Comparison of ENCODE assay signal across 12 cellular contexts in genomic region chr22:37281646-37282384, GRCh38. TPM values are rescaled to one million over a fixed set of nuclear protein-coding genes. Genes with fewer than 3 reads are reported as not detected.
DNase-seq lines count a peak whose midpoint lies in the region; ATAC-seq, FAIRE-seq and TF ChIP-seq lines count a peak whose summit lies in the region.
"Had no signal": no experiment of that assay in that cellular context is flagged by ENCODE, and none has a peak within 500 bp of the region (broad histone marks: within the 10 kb centered on the region; RNA-seq: fewer than 3 reads in every experiment).

No MANE protein-coding gene starts in this region.

- WGBS in H1 (ENCODE audit: extremely low coverage in 1 of 2, insufficient coverage in 1 of 2, insufficient read length in 1 of 2, insufficient replicate concordance in 2 of 2, low coverage in 1 of 2, low lambda C conversion rate in 2 of 2, missing lambda C conversion rate in 1 of 2), 2 experiments: 87% methylated on average over 12 of the region's 12 CpGs; no CpG with 5 or more reads in 1 of the 2 experiments

- CTCF ChIA-PET in H1 (lab: Charles Lee; ENCODE audit: partially characterized antibody): interaction anchor here (0.9 to 4.7 kb wide), 6 partner anchors 9 to 44 kb away, joined by 3 to 32 read pairs (median 6); no protein-coding TSS in a partner anchor

- H3K79me1 ChIP-seq in H1 (ENCODE audit: low read depth, low read length): no peaks in the 10 kb centered on the region

- POLR2A ChIA-PET in H1 (lab: Charles Lee; ENCODE audit: partially characterized antibody): no interaction called here

- no peak overlapping the region for H2BK5ac ChIP-seq in H1 (ENCODE audit: low read depth, low read length)

- H3K23ac ChIP-seq in H1 (ENCODE audit: insufficient read length): no peak overlapping the region

- no peak overlapping the region for H3K14ac ChIP-seq in H1 (ENCODE audit: insufficient read length)

- H2AK5ac ChIP-seq in H1 (ENCODE audit: low read depth, low read length): no peak overlapping the region

- no peak overlapping the region for H3K4me2 ChIP-seq in H1 (ENCODE audit: insufficient read depth in 1 of 2, low read depth in 2 of 2, low read length in 2 of 2)

- peaks cover 0 to 15% (median 4%) of the 10 kb centered on the region in 4 experiments; a peak in 4 of 7 replicates for H3K4me1 ChIP-seq in H1 (replicated peaks in 1 of 4; ENCODE audit: control insufficient read depth in 3 of 4, insufficient read depth in 4 of 4, low read length in 3 of 4)
- H3K4me1 ChIP-seq in subcutaneous abdominal adipose tissue (ENCODE audit: control insufficient read depth in 5 of 5, insufficient read depth in 5 of 5, low read length in 5 of 5): peaks cover 0 to 40% (median 7%) of the 10 kb centered on the region in 5 donors

- H3K18ac ChIP-seq in H1 (ENCODE audit: extremely low read depth, low read length): no peak overlapping the region

- H2BK120ac ChIP-seq in H1 (replicated peaks; ENCODE audit: low read depth, low read length): no peak overlapping the region

- H3K36me3 ChIP-seq in H1 (ENCODE audit: control insufficient read depth in 2 of 4, insufficient read depth in 4 of 4, low read length in 3 of 4): no peaks in the 10 kb centered on the region
- peaks cover 0 to 2% (median 0%) of the 10 kb centered on the region in 5 donors for H3K36me3 ChIP-seq in subcutaneous abdominal adipose tissue (ENCODE audit: control insufficient read depth in 5 of 5, insufficient read depth in 5 of 5, low read length in 5 of 5)

- H2BK20ac ChIP-seq in H1 (ENCODE audit: low read length): no peak overlapping the region

- no peak overlapping the region for H4K8ac ChIP-seq in H1 (ENCODE audit: extremely low read depth, insufficient read depth, low read length)

- no peak overlapping the region for H4K91ac ChIP-seq in H1 (replicated peaks; ENCODE audit: insufficient read length, low read length)

- H3K9ac ChIP-seq in H1 (replicated peaks in 1 of 4; ENCODE audit: extremely low read depth in 1 of 4, low read depth in 3 of 4, low read length in 3 of 4): no peak overlapping the region
- no peak overlapping the region for H3K9ac ChIP-seq in subcutaneous abdominal adipose tissue (ENCODE audit: low read length in 5 of 5)

- no peak for TF ChIP-seq CTCF in H1 (IDR thresholded peaks at IDR 0.05; ENCODE audit: control extremely low read depth in 1 of 3, insufficient read depth in 1 of 3, low read depth in 1 of 3, low read length in 3 of 3)

- TF ChIP-seq EP300 in H1 (IDR thresholded peaks at IDR 0.05; ENCODE audit: borderline replicate concordance in 1 of 2, low read depth in 2 of 2, low read length in 2 of 2): no peak

- no peak for FAIRE-seq in RCC 7860 (lab: Jason Lieb, UNC)
- no peak for FAIRE-seq in H1 (lab: Jason Lieb, UNC)
- FAIRE-seq: colon had no signal

- H3K56ac ChIP-seq in H1 (replicated peaks; ENCODE audit: insufficient read length, low read depth, low read length): no peak overlapping the region

- no peak overlapping the region for H3K4ac ChIP-seq in H1 (replicated peaks; ENCODE audit: insufficient read length, low read depth, low read length)

- DNase-seq in activated naive CD4-positive, alpha-beta T cell treated with Interleukin-2 at 50 U/mL for 16 hours: peak; percentile 37
- no peak for DNase-seq in activated naive CD4-positive, alpha-beta T cell treated with anti-CD3 and anti-CD28 coated beads, Interleukin-2, amount 50 U/mL, for 16 hours
- peak; percentile 48 for DNase-seq in RCC 7860 (ENCODE audit: low spot score)
- DNase-seq in H1 (ENCODE audit: low read depth in 1 of 2, low spot score in 2 of 2): no peak
- no peak for DNase-seq in GM19238 (ENCODE audit: insufficient read length, low spot score)
- DNase-seq in pons (ENCODE audit: low spot score): no peak
- DNase-seq: NCI-H1694 had no signal

- H3K4me3 ChIP-seq in H1 (ENCODE audit: extremely low read depth in 1 of 4, insufficient read depth in 2 of 4, low read depth in 3 of 4, low read length in 4 of 4) (no peak overlapping the region), subcutaneous abdominal adipose tissue (ENCODE audit: low read depth in 1 of 5, low read length in 5 of 5) (peak overlapping the region in 3 of 5 donors; percentile 19 to 70 (median 34))

- H3K27ac ChIP-seq in H1 (ENCODE audit: low read depth, low read length): no peak overlapping the region
- H3K27ac ChIP-seq in subcutaneous abdominal adipose tissue (ENCODE audit: low read depth, low read length): peak overlapping the region; percentile 35

- H3K79me2 ChIP-seq in H1 (ENCODE audit: control insufficient read depth in 1 of 2, insufficient read depth in 2 of 2, low read length in 2 of 2): no peaks in the 10 kb centered on the region

- no peaks in the 10 kb centered on the region for H3K23me2 ChIP-seq in H1 (ENCODE audit: low read depth, low read length)

- ATAC-seq in HG03175 (IDR thresholded peaks at IDR 0.05; ENCODE audit: unreplicated experiment): no peak
- ATAC-seq: Right ventricle myocardium inferior had no signal

- no peak overlapping the region for H4K5ac ChIP-seq in H1 (ENCODE audit: insufficient read length, low read depth, low read length)

- no peaks in the 10 kb centered on the region for H4K20me1 ChIP-seq in H1 (replicated peaks in 1 of 2; ENCODE audit: control insufficient read depth in 1 of 2, insufficient read depth in 2 of 2, low read length in 2 of 2)

- no peak overlapping the region for H2AFZ ChIP-seq in H1 (ENCODE audit: low read length)

- no peaks in the 10 kb centered on the region for H3K9me3 ChIP-seq in H1 (ENCODE audit: insufficient read depth in 2 of 2, low read depth in 1 of 2, low read length in 1 of 2)
- H3K9me3 ChIP-seq in subcutaneous abdominal adipose tissue (ENCODE audit: control insufficient read depth in 5 of 5, low read length in 5 of 5): peaks cover 0 to 4% (median 2%) of the 10 kb centered on the region in 5 donors

- H2BK15ac ChIP-seq in H1 (ENCODE audit: low read length): 0 out of 2 replicates have a peak overlapping the region, but pooled peaks have one; percentile 16

- no peaks in the 10 kb centered on the region; a peak in 2 of 7 replicates for H3K27me3 ChIP-seq in H1 (replicated peaks in 1 of 4; ENCODE audit: control insufficient read depth in 3 of 4, extremely low read depth in 1 of 4, insufficient read depth in 3 of 4, low read length in 3 of 4)
- peaks cover 9 to 55% (median 31%) of the 10 kb centered on the region in 5 donors for H3K27me3 ChIP-seq in subcutaneous abdominal adipose tissue (ENCODE audit: control insufficient read depth in 5 of 5, insufficient read depth in 4 of 5, low read length in 5 of 5)

- no peak for TF ChIP-seq POLR2A in H1 (IDR thresholded peaks at IDR 0.05; ENCODE audit: control extremely low read depth in 1 of 2, low read depth in 2 of 2, low read length in 2 of 2)

- no peak for TF ChIP-seq RAD21 in H1 (IDR thresholded peaks at IDR 0.05 in 1 of 2, conservative IDR thresholded peaks at IDR 0.05 in 1 of 2; ENCODE audit: low read depth in 2 of 2, low read length in 2 of 2)

- no peak overlapping the region for H2BK12ac ChIP-seq in H1 (ENCODE audit: low read depth, low read length)

TF ChIP-seq in H1, 55 proteins besides CTCF, POLR2A, EP300 and RAD21 (continues in another document):
- TF ChIP-seq NANOG (IDR thresholded peaks at IDR 0.05; ENCODE audit: insufficient read depth, low read depth, low read length, poor library complexity, severe bottlenecking) (no peak), CBX5 (IDR thresholded peaks at IDR 0.05; ENCODE audit: low read depth, low read length) (no peak), EZH2 (IDR thresholded peaks at IDR 0.05; ENCODE audit: low read depth, low read length, severe bottlenecking) (no peak), SRF (IDR thresholded peaks at IDR 0.05; ENCODE audit: low read depth, low read length) (no peak)

RNA-seq across cellular contexts. Expression of gene CYTH4, which starts 0.5 kb away (rescaled TPM):
- total RNA-seq in H1 (2021; fragmentation: NEBNext Ultra II Directional; extraction: Animal tissue kit (Norgen Biotek cat#: 25700)): not detected in 2 replicates
- polyA plus RNA-seq in H1 (2011; rRNA removed): 0.08 and 0.09 TPM in 2 replicates
- 0.43 TPM for polyA plus RNA-seq in H1 (2011; cell fraction: cytosol; rRNA removed)
- polyA plus RNA-seq in H1 (2011; cell fraction: nucleus; rRNA removed): 0.16 TPM
- 0.07 to 0.11 TPM in 2 of 4 replicates, not detected in the others for polyA plus RNA-seq in H1 (2012, experiment 1 of 2)
- polyA plus RNA-seq in H1 (2012, experiment 2 of 2): not detected
- polyA plus RNA-seq in H1 (2013, experiment 1 of 2): 0.02 TPM
- polyA plus RNA-seq in H1 (2013, experiment 2 of 2): 0.04 TPM
- 0.10 TPM in 1 of 2 replicates, not detected in the other for polyA minus RNA-seq in H1 (2011; rRNA and poly(A)+ RNA removed)
- not detected for polyA minus RNA-seq in H1 (2011; cell fraction: cytosol; rRNA and poly(A)+ RNA removed)
- polyA minus RNA-seq in H1 (2011; cell fraction: nucleus; rRNA and poly(A)+ RNA removed): not detected
- total RNA-seq: myocyte had no signal

RNA-seq across cellular contexts. Expression of gene RAC2, which starts 37.7 kb away (rescaled TPM):
- 2.1 and 2.3 TPM in 2 replicates for total RNA-seq in H1 (2021; fragmentation: NEBNext Ultra II Directional; extraction: Animal tissue kit (Norgen Biotek cat#: 25700))
- 4.3 and 6.1 TPM in 2 replicates for polyA plus RNA-seq in H1 (2011; rRNA removed)
- 1.5 TPM for polyA plus RNA-seq in H1 (2011; cell fraction: cytosol; rRNA removed)
- polyA plus RNA-seq in H1 (2011; cell fraction: nucleus; rRNA removed): 6.4 TPM
- 1.6 to 3.7 TPM (median 2.8 TPM) in 4 replicates for polyA plus RNA-seq in H1 (2012, experiment 1 of 2)
- 1.8 TPM for polyA plus RNA-seq in H1 (2012, experiment 2 of 2)
- polyA plus RNA-seq in H1 (2013, experiment 1 of 2): 4.4 TPM
- 4.1 TPM for polyA plus RNA-seq in H1 (2013, experiment 2 of 2)
- 1.7 and 2.9 TPM in 2 replicates for polyA minus RNA-seq in H1 (2011; rRNA and poly(A)+ RNA removed)
- polyA minus RNA-seq in H1 (2011; cell fraction: cytosol; rRNA and poly(A)+ RNA removed): 3.2 TPM
- 3.7 TPM for polyA minus RNA-seq in H1 (2011; cell fraction: nucleus; rRNA and poly(A)+ RNA removed)
- total RNA-seq: myocyte had no signal

Comparison
In these comparisons a context has a peak if more than half of its experiments do, and no peak if none do; other contexts are left out.
1. DNase-seq: peak in activated naive CD4-positive, alpha-beta T cell treated with Interleukin-2 at 50 U/mL for 16 hours (single experiment) and RCC 7860 (single experiment); none in activated naive CD4-positive, alpha-beta T cell treated with anti-CD3 and anti-CD28 coated beads, Interleukin-2, amount 50 U/mL, for 16 hours (single experiment), H1 (0 of 2), GM19238 (single experiment) and pons (single experiment).
2. H3K4me3 ChIP-seq: peak in subcutaneous abdominal adipose tissue (3 of 5); none in H1 (0 of 4).